In the genomic region with DNA sequence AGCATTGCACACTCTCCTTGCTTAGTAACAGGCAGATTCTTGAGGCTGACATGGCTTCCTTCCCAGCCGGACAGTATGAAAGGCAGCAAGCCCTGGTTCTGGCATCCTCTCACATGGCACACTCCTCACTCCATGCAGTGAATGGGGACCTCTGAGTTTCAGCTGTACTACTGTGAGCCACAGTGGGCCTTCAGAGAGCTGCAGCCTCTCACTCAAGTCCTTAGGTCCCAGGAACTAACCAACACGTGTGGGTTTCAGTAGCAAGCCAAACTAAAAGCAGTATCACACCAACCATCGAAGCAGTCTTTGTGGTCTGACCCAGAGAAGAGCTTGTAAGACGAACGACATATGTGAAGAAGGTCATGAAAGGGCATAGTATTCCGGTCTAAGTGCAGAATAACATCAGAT, we compare ENCODE assay signal across 13 cellular contexts.
A peak's percentile ranks its signal among the peaks of the same experiment; 100 is the strongest.
DNase-seq lines count a peak whose midpoint lies in the region; ATAC-seq, FAIRE-seq and TF ChIP-seq lines count a peak whose summit lies in the region.
"Had no signal": no experiment of that assay in that cellular context is flagged by ENCODE, and none has a peak within 500 bp of the region (broad histone marks: within the 10 kb centered on the region; RNA-seq: fewer than 3 reads in every experiment).

No MANE protein-coding gene starts in this region.

- intact Hi-C loops in left ventricle myocardium inferior (cut with micrococcal nuclease), result no loop called here
- intact Hi-C loops in posterior vena cava (cut with DNase I), result no loop called here

- DNase-seq in GM18507 (ENCODE audit: extremely low spot score, insufficient read length, low read depth) (no peak), left ventricle myocardium inferior (no peak), substantia nigra (lab: John Stamatoyannopoulos, UW) (no peak), omental fat pad (ENCODE audit: low spot score) (no peak), posterior vena cava (ENCODE audit: low spot score) (no peak), RCC 7860 (ENCODE audit: low spot score) (no peak)
- DNase-seq: activated naive CD4-positive, alpha-beta T cell treated with anti-CD3 and anti-CD28 coated beads, Interleukin-2, amount 50 U/mL, for 16 hours; H9; hippocampal formation; SHP77 treated with DMSO at 0.1 percent for 48 hours had no signal

- H3K36me3 ChIP-seq in left ventricle myocardium inferior, result peaks cover 34% of the 10 kb centered on the region

- no peak overlapping the region for H3K4me3 ChIP-seq in left ventricle myocardium inferior

- FAIRE-seq in GM18507 (lab: Jason Lieb, UNC) (peak; percentile 75), RCC 7860 (lab: Jason Lieb, UNC) (no peak)

- peak; percentile 71 for ATAC-seq in GM21515 (IDR thresholded peaks at IDR 0.05; ENCODE audit: unreplicated experiment)
- peak; percentile 42 for ATAC-seq in HG03159 (IDR thresholded peaks at IDR 0.05; ENCODE audit: unreplicated experiment)
- no peak for ATAC-seq in omental fat pad (ENCODE audit: low FRiP score)
- ATAC-seq: WTC11 had no signal

- H3K9me3 ChIP-seq in left ventricle myocardium inferior (replicated peaks), result no peaks in the 10 kb centered on the region

- H3K27ac ChIP-seq in left ventricle myocardium inferior (replicated peaks) (peak overlapping the region; percentile 48), substantia nigra (ENCODE audit: low read depth, low read length, poor library complexity, severe bottlenecking) (no peak overlapping the region)

- no peak for TF ChIP-seq CTCF in left ventricle myocardium inferior (IDR thresholded peaks at IDR 0.05; ENCODE audit: borderline replicate concordance)
- no peak for TF ChIP-seq CTCF in omental fat pad (IDR thresholded peaks at IDR 0.05)

- no peaks in the 10 kb centered on the region for H3K27me3 ChIP-seq in left ventricle myocardium inferior (ENCODE audit: low read depth)

- peaks cover 44% of the 10 kb centered on the region for H3K4me1 ChIP-seq in left ventricle myocardium inferior
